Comparison of ENCODE assay signal across 8 cellular contexts in the genomic region with DNA sequence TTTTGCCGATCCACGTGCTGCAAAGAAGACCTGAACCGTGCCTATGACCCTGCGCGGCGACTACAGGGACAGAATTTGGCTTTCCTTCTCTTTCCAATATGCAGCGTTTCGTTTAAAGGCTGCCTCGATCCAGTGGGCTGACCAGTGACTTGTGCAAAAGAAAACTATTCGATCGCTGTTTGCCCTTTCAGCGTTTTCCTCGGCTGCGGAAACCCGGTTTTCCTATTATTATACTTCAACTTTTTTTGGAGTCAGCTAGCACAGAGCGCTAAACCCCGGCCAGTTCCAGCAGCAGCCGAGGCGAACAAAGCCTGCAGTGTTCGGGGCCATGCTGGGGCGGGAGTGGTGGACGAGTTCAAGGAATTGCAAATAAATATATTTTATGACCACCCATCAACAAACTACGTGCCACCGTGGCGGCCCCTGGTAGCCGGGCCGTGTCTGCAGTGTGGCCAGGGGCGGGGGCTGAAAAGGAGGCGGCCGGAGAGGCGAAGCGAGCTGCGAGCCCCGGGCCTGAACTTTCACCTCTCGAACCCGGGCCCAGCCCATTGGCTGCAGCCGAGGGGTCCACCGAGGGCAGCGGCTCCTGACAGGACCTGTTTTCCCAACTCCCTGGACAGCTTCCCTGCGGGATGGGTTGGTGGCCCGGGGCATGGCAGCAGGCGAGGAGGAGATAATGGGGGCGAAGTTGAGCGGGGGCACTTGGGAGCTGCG.
DNase-seq lines count a peak whose midpoint lies in the region; ATAC-seq and TF ChIP-seq lines count a peak whose summit lies in the region.

No MANE protein-coding gene starts in this region.

- H3K23ac ChIP-seq in trophoblast cell (ENCODE audit: low read length), result no peak overlapping the region

- POLR2A ChIA-PET in RWPE1 (lab: Yijun Ruan, JAX; ENCODE audit: low non-redundant PET), result no interaction called here

- TF ChIP-seq CTCF in cardiac muscle cell (IDR thresholded peaks at IDR 0.05; ENCODE audit: low read depth, low read length), result no peak
- no peak for TF ChIP-seq CTCF in RWPE1 (conservative IDR thresholded peaks at IDR 0.05; ENCODE audit: low read depth)

- H3K4me3 ChIP-seq in cardiac muscle cell (peak overlapping the region; percentile 9), trophoblast cell (ENCODE audit: low read depth, low read length) (peak overlapping the region; percentile 40)

- no peaks in the 10 kb centered on the region for H3K9me3 ChIP-seq in cardiac muscle cell (ENCODE audit: low read depth)
- peaks cover 4% of the 10 kb centered on the region for H3K9me3 ChIP-seq in trophoblast cell (ENCODE audit: insufficient read depth, low read depth, low read length)

- no peak overlapping the region for H3K14ac ChIP-seq in trophoblast cell (ENCODE audit: low read length)

- no peak overlapping the region for H2BK120ac ChIP-seq in trophoblast cell (ENCODE audit: insufficient read depth, low read length, poor library complexity)

- H3K79me2 ChIP-seq in trophoblast cell (ENCODE audit: control insufficient read depth, insufficient read depth, low read length, poor library complexity), result no peaks in the 10 kb centered on the region

- H3K27me3 ChIP-seq in cardiac muscle cell, result peaks cover 94% of the 10 kb centered on the region
- H3K27me3 ChIP-seq in trophoblast cell (ENCODE audit: insufficient read depth, low read length), result peaks cover 41% of the 10 kb centered on the region

- DNase-seq in COLO668 (lab: John Stamatoyannopoulos, UW; ENCODE audit: unreplicated experiment) (peak; percentile 50), SK-MEL-5 (ENCODE audit: low read depth, low spot score) (peak; percentile 49), cardiac muscle cell (ENCODE audit: low read depth in 1 of 2, low spot score in 1 of 2) (peak; percentile 24 to 35), trophoblast cell (peak in 1 of 2 donors; percentile 7), NCI-H2029 (lab: John Stamatoyannopoulos, UW) (no peak), RWPE1 (ENCODE audit: low spot score) (no peak), NCI-H2029 treated with DMSO at 0.1 percent for 48 hours (lab: John Stamatoyannopoulos, UW) (no peak)

- CTCF ChIA-PET in RWPE1 (lab: Yijun Ruan, JAX), result interaction anchor here (0.7 to 1.2 kb wide), 2 partner anchors 24 to 457 kb away, joined by 3 to 4 read pairs; no protein-coding TSS in a partner anchor

- in situ Hi-C loops in SK-MEL-5 (cut with HindIII; ENCODE audit: low pct_unique_long_range_greater_than_20kb, low sequenced_read_pairs), result loop anchor here (25.0 kb wide), 1 partner anchor 579 kb away; no protein-coding TSS in a partner anchor

- no peak overlapping the region for H2AK5ac ChIP-seq in trophoblast cell (ENCODE audit: low read length)

- no peak overlapping the region for H2BK12ac ChIP-seq in trophoblast cell (ENCODE audit: low read length)

- no peak overlapping the region for H4K91ac ChIP-seq in trophoblast cell (ENCODE audit: low read depth, low read length)

- no peak overlapping the region for H3K18ac ChIP-seq in trophoblast cell (ENCODE audit: low read length)

- ATAC-seq in GM19351 (IDR thresholded peaks at IDR 0.05; ENCODE audit: unreplicated experiment), result no peak

- no peak overlapping the region for H2BK5ac ChIP-seq in trophoblast cell (ENCODE audit: low read depth, low read length, poor library complexity)

- H3K36me3 ChIP-seq in cardiac muscle cell (no peaks in the 10 kb centered on the region), trophoblast cell (ENCODE audit: control insufficient read depth in 1 of 2, insufficient read depth in 2 of 2, low read length in 2 of 2) (no peaks in the 10 kb centered on the region)

- peak overlapping the region; percentile 51 for H2AFZ ChIP-seq in trophoblast cell (ENCODE audit: insufficient read depth, low read length, poor library complexity)

- peak overlapping the region; percentile 79 for H3K4me2 ChIP-seq in trophoblast cell (ENCODE audit: low read length)

- no CpG with 5 or more reads among the region's 45 CpGs for WGBS in trophoblast cell (ENCODE audit: extremely low coverage, insufficient coverage, insufficient read length)

- no peak overlapping the region for H3K27ac ChIP-seq in cardiac muscle cell
- H3K27ac ChIP-seq in trophoblast cell (ENCODE audit: low read depth, low read length), result no peak overlapping the region
- H3K27ac ChIP-seq in RWPE1, result no peak overlapping the region

- H4K12ac ChIP-seq in trophoblast cell (ENCODE audit: low read depth, low read length), result no peak overlapping the region

- no peaks in the 10 kb centered on the region for H3K79me1 ChIP-seq in trophoblast cell (ENCODE audit: low read length)

- no peak overlapping the region for H3K4ac ChIP-seq in trophoblast cell (ENCODE audit: low read depth, low read length)

- H3K9ac ChIP-seq in trophoblast cell (ENCODE audit: low read length), result no peak overlapping the region

- H3K4me1 ChIP-seq in cardiac muscle cell (ENCODE audit: low read depth) (peaks cover 2% of the 10 kb centered on the region), trophoblast cell (ENCODE audit: control insufficient read depth in 1 of 2, insufficient read depth in 2 of 2, low read length in 2 of 2) (peaks cover 15 to 27% of the 10 kb centered on the region in 2 experiments)

- H4K8ac ChIP-seq in trophoblast cell (ENCODE audit: low read depth, low read length), result no peak overlapping the region

Comparison
In these comparisons a context has a peak if more than half of its experiments do, and no peak if none do; other contexts are left out.
1. DNase-seq: peak in COLO668 (single experiment), SK-MEL-5 (single experiment) and cardiac muscle cell (2 of 2); none in NCI-H2029 (single experiment), RWPE1 (single experiment) and NCI-H2029 treated with DMSO at 0.1 percent for 48 hours (single experiment).